ENCODE assay signal across 9 cellular contexts in genomic region chr16:29814592-29814991, GRCh38. TPM values are rescaled to one million over a fixed set of nuclear protein-coding genes. Genes with fewer than 3 reads are reported as not detected.
A peak's percentile ranks its signal among the peaks of the same experiment; 100 is the strongest.
DNase-seq lines count a peak whose midpoint lies in the region; ATAC-seq, FAIRE-seq and TF ChIP-seq lines count a peak whose summit lies in the region.
"Had no signal": no experiment of that assay in that cellular context is flagged by ENCODE, and none has a peak within 500 bp of the region (broad histone marks: within the 10 kb centered on the region; RNA-seq: fewer than 3 reads in every experiment).

No MANE protein-coding gene starts in this region.

- peaks cover 37% of the 10 kb centered on the region for H3K4me1 ChIP-seq in keratinocyte (ENCODE audit: control insufficient read depth, extremely low read depth, insufficient read depth, low read length)

- H2AFZ ChIP-seq in keratinocyte (ENCODE audit: control insufficient read depth, low read length) = no peak overlapping the region

- ATAC-seq in GM18519 (IDR thresholded peaks at IDR 0.05; ENCODE audit: low FRiP score, unreplicated experiment) = no peak
- no peak for ATAC-seq in HG02840 (IDR thresholded peaks at IDR 0.05; ENCODE audit: low FRiP score, unreplicated experiment)

- H3K27ac Mint-ChIP-seq in activated CD4-positive, alpha-beta T cell treated with anti-CD3 and anti-CD28 coated beads, Interleukin-2, amount 10 ng/mL, durations not matched to agents 7 days and 5 days = peak overlapping the region; percentile 96
- H3K27ac Mint-ChIP-seq in activated T-helper 1 cell treated with anti-CD3 and anti-CD28 coated beads, Interleukin-12 subunit alpha, Interleukin-12 subunit beta, Interleukin-2, Interleukin-4 antibody, amounts not matched to agents 30 ng/mL and 10 ng/mL and 1 ng/mL, durations not matched to agents 14 hours and 24 hours and 36 hours = peak overlapping the region; percentile 98

- no peaks in the 10 kb centered on the region for H4K20me1 ChIP-seq in keratinocyte (ENCODE audit: control insufficient read depth, extremely low read depth, insufficient read depth, low read length)

- no peak for TF ChIP-seq CTCF in keratinocyte (optimal IDR thresholded peaks at IDR 0.05 in 1 of 3, IDR thresholded peaks at IDR 0.05 in 1 of 3, conservative IDR thresholded peaks at IDR 0.05 in 1 of 3; ENCODE audit: extremely low read depth in 1 of 3, insufficient read depth in 2 of 3, low read length in 3 of 3)

- H3K9me1 ChIP-seq in keratinocyte (ENCODE audit: control insufficient read depth, extremely low read depth, insufficient read depth, low read length) = peaks cover 2% of the 10 kb centered on the region

- peaks cover 3 to 7% of the 10 kb centered on the region in 2 experiments for H3K36me3 ChIP-seq in keratinocyte (ENCODE audit: control insufficient read depth in 2 of 2, extremely low read depth in 1 of 2, insufficient read depth in 2 of 2, low read length in 2 of 2)

- dilution Hi-C loops in keratinocyte (cut with MboI; ENCODE audit: extremely low pct_ligation_motif_present, low sequenced_read_pairs) = no loop called here

- peaks cover 39% of the 10 kb centered on the region for H3K36me3 Mint-ChIP-seq in activated CD4-positive, alpha-beta T cell treated with anti-CD3 and anti-CD28 coated beads, Interleukin-2, amount 10 ng/mL, durations not matched to agents 7 days and 5 days (ENCODE audit: low read depth)
- peaks cover 29% of the 10 kb centered on the region for H3K36me3 Mint-ChIP-seq in activated T-helper 1 cell treated with anti-CD3 and anti-CD28 coated beads, Interleukin-12 subunit alpha, Interleukin-12 subunit beta, Interleukin-2, Interleukin-4 antibody, amounts not matched to agents 30 ng/mL and 10 ng/mL and 1 ng/mL, durations not matched to agents 14 hours and 24 hours and 36 hours (ENCODE audit: low read depth)

- H3K4me3 Mint-ChIP-seq in activated CD4-positive, alpha-beta T cell treated with anti-CD3 and anti-CD28 coated beads, Interleukin-2, amount 10 ng/mL, durations not matched to agents 7 days and 5 days = peak overlapping the region; percentile 91
- peak overlapping the region; percentile 94 for H3K4me3 Mint-ChIP-seq in activated T-helper 1 cell treated with anti-CD3 and anti-CD28 coated beads, Interleukin-12 subunit alpha, Interleukin-12 subunit beta, Interleukin-2, Interleukin-4 antibody, amounts not matched to agents 30 ng/mL and 10 ng/mL and 1 ng/mL, durations not matched to agents 14 hours and 24 hours and 36 hours

- no peak for FAIRE-seq in keratinocyte (lab: Jason Lieb, UNC)

- CTCF ChIA-PET in activated CD4-positive, alpha-beta T cell treated with anti-CD3 and anti-CD28 coated beads, Interleukin-2, amount 10 ng/mL, durations not matched to agents 7 days and 5 days (lab: Charles Lee) = interaction anchor here (1.9 to 8.8 kb wide), 2 partner anchors 24 to 34 kb away, joined by 4 to 46 read pairs; partner anchors contain the start of gene KIF22

- peaks cover 13% of the 10 kb centered on the region for H3K27me3 Mint-ChIP-seq in activated CD4-positive, alpha-beta T cell treated with anti-CD3 and anti-CD28 coated beads, Interleukin-2, amount 10 ng/mL, durations not matched to agents 7 days and 5 days
- no peaks in the 10 kb centered on the region for H3K27me3 Mint-ChIP-seq in activated T-helper 1 cell treated with anti-CD3 and anti-CD28 coated beads, Interleukin-12 subunit alpha, Interleukin-12 subunit beta, Interleukin-2, Interleukin-4 antibody, amounts not matched to agents 30 ng/mL and 10 ng/mL and 1 ng/mL, durations not matched to agents 14 hours and 24 hours and 36 hours (ENCODE audit: insufficient read depth)

- H3K4me1 Mint-ChIP-seq in activated CD4-positive, alpha-beta T cell treated with anti-CD3 and anti-CD28 coated beads, Interleukin-2, amount 10 ng/mL, durations not matched to agents 7 days and 5 days = peaks cover 79% of the 10 kb centered on the region
- peaks cover 51% of the 10 kb centered on the region for H3K4me1 Mint-ChIP-seq in activated T-helper 1 cell treated with anti-CD3 and anti-CD28 coated beads, Interleukin-12 subunit alpha, Interleukin-12 subunit beta, Interleukin-2, Interleukin-4 antibody, amounts not matched to agents 30 ng/mL and 10 ng/mL and 1 ng/mL, durations not matched to agents 14 hours and 24 hours and 36 hours (ENCODE audit: low read depth)

- intact Hi-C loops in activated T-helper 1 cell treated with anti-CD3 and anti-CD28 coated beads, Interleukin-12 subunit alpha, Interleukin-12 subunit beta, Interleukin-2, Interleukin-4 antibody, amounts not matched to agents 30 ng/mL and 10 ng/mL and 1 ng/mL, durations not matched to agents 14 hours and 24 hours and 36 hours (cut with micrococcal nuclease) = no loop called here

- no peaks in the 10 kb centered on the region for H3K9me3 Mint-ChIP-seq in activated CD4-positive, alpha-beta T cell treated with anti-CD3 and anti-CD28 coated beads, Interleukin-2, amount 10 ng/mL, durations not matched to agents 7 days and 5 days
- no peaks in the 10 kb centered on the region for H3K9me3 Mint-ChIP-seq in activated T-helper 1 cell treated with anti-CD3 and anti-CD28 coated beads, Interleukin-12 subunit alpha, Interleukin-12 subunit beta, Interleukin-2, Interleukin-4 antibody, amounts not matched to agents 30 ng/mL and 10 ng/mL and 1 ng/mL, durations not matched to agents 14 hours and 24 hours and 36 hours

- peaks cover 15% of the 10 kb centered on the region for H3K27me3 ChIP-seq in keratinocyte (ENCODE audit: control insufficient read depth, extremely low read depth, insufficient read depth, low read length)

- H3K4me2 ChIP-seq in keratinocyte (ENCODE audit: control insufficient read depth, extremely low read depth, insufficient read depth, low read depth, low read length) = peak overlapping the region; percentile 84

- no peak overlapping the region for H3K9ac ChIP-seq in keratinocyte (ENCODE audit: control insufficient read depth, extremely low read depth, insufficient read depth, low read length)

- H3K27ac ChIP-seq in keratinocyte (ENCODE audit: control insufficient read depth, insufficient read depth, low read length) (no peak overlapping the region), temporal lobe (ENCODE audit: low read depth, low read length) (peak overlapping the region; percentile 92)

- H3K79me2 ChIP-seq in keratinocyte (ENCODE audit: control insufficient read depth, insufficient read depth, low read length) = peaks cover 18% of the 10 kb centered on the region

- POLR2A ChIA-PET in activated CD4-positive, alpha-beta T cell treated with anti-CD3 and anti-CD28 coated beads, Interleukin-2, amount 10 ng/mL, durations not matched to agents 7 days and 5 days (lab: Charles Lee) = no interaction called here

- no peaks in the 10 kb centered on the region for H3K9me3 ChIP-seq in keratinocyte (ENCODE audit: control insufficient read depth, low read depth, low read length)

- no peak for DNase-seq in activated CD4-positive, alpha-beta T cell treated with anti-CD3 and anti-CD28 coated beads, Interleukin-2, amount 10 ng/mL, durations not matched to agents 7 days and 5 days
- no peak for DNase-seq in activated CD4-positive, alpha-beta T cell treated with anti-CD3 and anti-CD28 coated beads, Interleukin-2, amount 50 U/mL, for 48 hours
- DNase-seq in activated T-helper 1 cell treated with anti-CD3 and anti-CD28 coated beads, Interleukin-12 subunit alpha, Interleukin-12 subunit beta, Interleukin-2, Interleukin-4 antibody, amounts not matched to agents 30 ng/mL and 10 ng/mL and 1 ng/mL, durations not matched to agents 14 hours and 24 hours and 36 hours (ENCODE audit: low spot score) = no peak
- DNase-seq in keratinocyte (ENCODE audit: low read depth, low spot score) = no peak
- no peak for DNase-seq in central memory CD4-positive, alpha-beta T cell
- DNase-seq: NCI-H1105 had no signal

- H3K4me3 ChIP-seq in keratinocyte (ENCODE audit: control insufficient read depth in 2 of 3, extremely low read depth in 1 of 3, insufficient read depth in 2 of 3, low read depth in 1 of 3, low read length in 3 of 3) = no peak overlapping the region

RNA-seq across cellular contexts. Expression of gene PAGR1, which starts 1.4 kb away (rescaled TPM):
- total RNA-seq in activated CD4-positive, alpha-beta T cell treated with anti-CD3 and anti-CD28 coated beads, Interleukin-2, amount 10 ng/mL, durations not matched to agents 7 days and 5 days = 10 to 100 TPM; 26.8 to 29.6 TPM
- total RNA-seq in activated T-helper 1 cell treated with anti-CD3 and anti-CD28 coated beads, Interleukin-12 subunit alpha, Interleukin-12 subunit beta, Interleukin-2, Interleukin-4 antibody, amounts not matched to agents 30 ng/mL and 10 ng/mL and 1 ng/mL, durations not matched to agents 14 hours and 24 hours and 36 hours = 29.2 and 30.8 TPM in 2 replicates
- 6.4 to 17.1 TPM (median 13.6 TPM) in 3 replicates for polyA plus RNA-seq in keratinocyte
- 2.7 TPM for polyA plus RNA-seq in keratinocyte (2011; ENCODE audit: low read depth)
- polyA plus RNA-seq in keratinocyte (2011; cell fraction: cytosol; rRNA removed) = 5.9 and 12.0 TPM in 2 replicates
- 5.1 and 5.3 TPM in 2 replicates for polyA plus RNA-seq in keratinocyte (2011; cell fraction: nucleus; rRNA removed)
- polyA plus RNA-seq in keratinocyte (2012; ENCODE audit: low replicate concordance) = 4.7 and 19.3 TPM in 2 replicates
- polyA minus RNA-seq in keratinocyte = 1.5 to 2.7 TPM (median 2.0 TPM) in 3 replicates
- 4.2 TPM for polyA minus RNA-seq in keratinocyte (2011; cell fraction: cytosol; rRNA and poly(A)+ RNA removed)
- 2.3 and 2.9 TPM in 2 replicates for polyA minus RNA-seq in keratinocyte (2011; cell fraction: nucleus; rRNA and poly(A)+ RNA removed)
- total RNA-seq in temporal lobe = 9.8 TPM

RNA-seq across cellular contexts. Expression of gene PRRT2, which starts 2.6 kb away (rescaled TPM):
- total RNA-seq in activated CD4-positive, alpha-beta T cell treated with anti-CD3 and anti-CD28 coated beads, Interleukin-2, amount 10 ng/mL, durations not matched to agents 7 days and 5 days = 1 to 10 TPM in 1 of 2 experiments, under 1 TPM in 1; 0.98 to 1.3 TPM
- 1.0 and 1.3 TPM in 2 replicates for total RNA-seq in activated T-helper 1 cell treated with anti-CD3 and anti-CD28 coated beads, Interleukin-12 subunit alpha, Interleukin-12 subunit beta, Interleukin-2, Interleukin-4 antibody, amounts not matched to agents 30 ng/mL and 10 ng/mL and 1 ng/mL, durations not matched to agents 14 hours and 24 hours and 36 hours
- polyA plus RNA-seq in keratinocyte = not detected in 3 replicates
- polyA plus RNA-seq in keratinocyte (2011; ENCODE audit: low read depth) = not detected
- not detected in 2 replicates for polyA plus RNA-seq in keratinocyte (2011; cell fraction: cytosol; rRNA removed)
- polyA plus RNA-seq in keratinocyte (2011; cell fraction: nucleus; rRNA removed) = 0.04 and 0.14 TPM in 2 replicates
- 0.10 and 0.38 TPM in 2 replicates for polyA plus RNA-seq in keratinocyte (2012; ENCODE audit: low replicate concordance)
- not detected in 3 replicates for polyA minus RNA-seq in keratinocyte
- polyA minus RNA-seq in keratinocyte (2011; cell fraction: cytosol; rRNA and poly(A)+ RNA removed) = not detected
- not detected in 2 replicates for polyA minus RNA-seq in keratinocyte (2011; cell fraction: nucleus; rRNA and poly(A)+ RNA removed)
- total RNA-seq in temporal lobe = 21.9 TPM

RNA-seq across cellular contexts. Expression of gene MVP, which starts 5.7 kb away (rescaled TPM):
- total RNA-seq in activated CD4-positive, alpha-beta T cell treated with anti-CD3 and anti-CD28 coated beads, Interleukin-2, amount 10 ng/mL, durations not matched to agents 7 days and 5 days = 100 to 1,000 TPM; 177 to 187 TPM
- 117 and 124 TPM in 2 replicates for total RNA-seq in activated T-helper 1 cell treated with anti-CD3 and anti-CD28 coated beads, Interleukin-12 subunit alpha, Interleukin-12 subunit beta, Interleukin-2, Interleukin-4 antibody, amounts not matched to agents 30 ng/mL and 10 ng/mL and 1 ng/mL, durations not matched to agents 14 hours and 24 hours and 36 hours
- polyA plus RNA-seq in keratinocyte = 130 to 213 TPM (median 148 TPM) in 3 replicates
- 29.4 TPM for polyA plus RNA-seq in keratinocyte (2011; ENCODE audit: low read depth)
- polyA plus RNA-seq in keratinocyte (2011; cell fraction: cytosol; rRNA removed) = 124 and 190 TPM in 2 replicates
- 291 and 376 TPM in 2 replicates for polyA plus RNA-seq in keratinocyte (2011; cell fraction: nucleus; rRNA removed)
- 69.0 and 193 TPM in 2 replicates for polyA plus RNA-seq in keratinocyte (2012; ENCODE audit: low replicate concordance)
- 404 to 958 TPM (median 529 TPM) in 3 replicates for polyA minus RNA-seq in keratinocyte
- 337 TPM for polyA minus RNA-seq in keratinocyte (2011; cell fraction: cytosol; rRNA and poly(A)+ RNA removed)
- 295 and 307 TPM in 2 replicates for polyA minus RNA-seq in keratinocyte (2011; cell fraction: nucleus; rRNA and poly(A)+ RNA removed)
- 3.9 TPM for total RNA-seq in temporal lobe

RNA-seq across cellular contexts. Expression of gene MAZ, which starts 8.3 kb away (rescaled TPM):
- 100 to 1,000 TPM; 528 to 590 TPM for total RNA-seq in activated CD4-positive, alpha-beta T cell treated with anti-CD3 and anti-CD28 coated beads, Interleukin-2, amount 10 ng/mL, durations not matched to agents 7 days and 5 days
- 365 and 380 TPM in 2 replicates for total RNA-seq in activated T-helper 1 cell treated with anti-CD3 and anti-CD28 coated beads, Interleukin-12 subunit alpha, Interleukin-12 subunit beta, Interleukin-2, Interleukin-4 antibody, amounts not matched to agents 30 ng/mL and 10 ng/mL and 1 ng/mL, durations not matched to agents 14 hours and 24 hours and 36 hours
- 48.5 to 82.3 TPM (median 59.0 TPM) in 3 replicates for polyA plus RNA-seq in keratinocyte
- 43.0 TPM for polyA plus RNA-seq in keratinocyte (2011; ENCODE audit: low read depth)
- polyA plus RNA-seq in keratinocyte (2011; cell fraction: cytosol; rRNA removed) = 56.3 and 78.7 TPM in 2 replicates
- polyA plus RNA-seq in keratinocyte (2011; cell fraction: nucleus; rRNA removed) = 42.7 and 43.6 TPM in 2 replicates
- 63.9 and 156 TPM in 2 replicates for polyA plus RNA-seq in keratinocyte (2012; ENCODE audit: low replicate concordance)
- polyA minus RNA-seq in keratinocyte = 139 to 296 TPM (median 165 TPM) in 3 replicates
- polyA minus RNA-seq in keratinocyte (2011; cell fraction: cytosol; rRNA and poly(A)+ RNA removed) = 198 TPM
- polyA minus RNA-seq in keratinocyte (2011; cell fraction: nucleus; rRNA and poly(A)+ RNA removed) = 32.3 and 42.1 TPM in 2 replicates
- total RNA-seq in temporal lobe = 246 TPM

RNA-seq across cellular contexts. Expression of gene KIF22, which starts 24.0 kb away (rescaled TPM):
- total RNA-seq in activated CD4-positive, alpha-beta T cell treated with anti-CD3 and anti-CD28 coated beads, Interleukin-2, amount 10 ng/mL, durations not matched to agents 7 days and 5 days = 100 to 1,000 TPM; 244 to 253 TPM
- 134 and 140 TPM in 2 replicates for total RNA-seq in activated T-helper 1 cell treated with anti-CD3 and anti-CD28 coated beads, Interleukin-12 subunit alpha, Interleukin-12 subunit beta, Interleukin-2, Interleukin-4 antibody, amounts not matched to agents 30 ng/mL and 10 ng/mL and 1 ng/mL, durations not matched to agents 14 hours and 24 hours and 36 hours
- polyA plus RNA-seq in keratinocyte = 36.3 to 48.3 TPM (median 43.7 TPM) in 3 replicates
- 14.3 TPM for polyA plus RNA-seq in keratinocyte (2011; ENCODE audit: low read depth)
- 17.2 and 23.7 TPM in 2 replicates for polyA plus RNA-seq in keratinocyte (2011; cell fraction: cytosol; rRNA removed)
- polyA plus RNA-seq in keratinocyte (2011; cell fraction: nucleus; rRNA removed) = 72.3 and 83.5 TPM in 2 replicates
- polyA plus RNA-seq in keratinocyte (2012; ENCODE audit: low replicate concordance) = 15.4 and 26.9 TPM in 2 replicates
- 46.4 to 57.5 TPM (median 48.8 TPM) in 3 replicates for polyA minus RNA-seq in keratinocyte
- polyA minus RNA-seq in keratinocyte (2011; cell fraction: cytosol; rRNA and poly(A)+ RNA removed) = 41.4 TPM
- 39.9 and 56.2 TPM in 2 replicates for polyA minus RNA-seq in keratinocyte (2011; cell fraction: nucleus; rRNA and poly(A)+ RNA removed)
- total RNA-seq in temporal lobe = 24.3 TPM

Comparison
In these comparisons a context has a peak if more than half of its experiments do, and no peak if none do; other contexts are left out.
1. RNA of gene MVP, which starts 5.7 kb away (total RNA-seq): 177 to 187 TPM in activated CD4-positive, alpha-beta T cell treated with anti-CD3 and anti-CD28 coated beads, Interleukin-2, amount 10 ng/mL, durations not matched to agents 7 days and 5 days and 117 to 124 TPM in activated T-helper 1 cell treated with anti-CD3 and anti-CD28 coated beads, Interleukin-12 subunit alpha, Interleukin-12 subunit beta, Interleukin-2, Interleukin-4 antibody, amounts not matched to agents 30 ng/mL and 10 ng/mL and 1 ng/mL, durations not matched to agents 14 hours and 24 hours and 36 hours; 3.9 TPM in temporal lobe (single experiment); every median in the first group is over 10 times any median in the second.